Comparison of ENCODE assay signal across 8 cellular contexts in genomic region chr17:48544356-48545021, GRCh38. TPM values are rescaled to one million over a fixed set of nuclear protein-coding genes. Genes with fewer than 3 reads are reported as not detected.
A peak's percentile ranks its signal among the peaks of the same experiment; 100 is the strongest.
DNase-seq lines count a peak whose midpoint lies in the region; ATAC-seq and TF ChIP-seq lines count a peak whose summit lies in the region.

No MANE protein-coding gene starts in this region.

- H3K27ac ChIP-seq in skeletal muscle tissue (ENCODE audit: low read depth, low read length): peak overlapping the region; percentile 43
- H3K27ac ChIP-seq in caudate nucleus (ENCODE audit: low read depth, low read length): no peak overlapping the region
- no peak overlapping the region for H3K27ac ChIP-seq in RWPE1

- no peaks in the 10 kb centered on the region for H3K9me3 Mint-ChIP-seq in activated naive CD8-positive, alpha-beta T cell treated with anti-CD3 and anti-CD28 coated beads, Interleukin-2, amount 10 ng/mL, durations not matched to agents 7 days and 5 days

- POLR2A ChIA-PET in activated naive CD8-positive, alpha-beta T cell treated with anti-CD3 and anti-CD28 coated beads, Interleukin-2, amount 10 ng/mL, durations not matched to agents 7 days and 5 days (lab: Charles Lee): interaction anchor here (1.2 kb wide), 3 partner anchors 29 to 39 kb away, joined by 3 to 5 read pairs (median 3); no protein-coding TSS in a partner anchor
- POLR2A ChIA-PET in RWPE1 (lab: Yijun Ruan, JAX; ENCODE audit: low non-redundant PET): no interaction called here

- peaks cover 44% of the 10 kb centered on the region for H3K4me1 ChIP-seq in iPS-15b (ENCODE audit: control insufficient read depth, insufficient read depth, low read length)
- H3K4me1 ChIP-seq in skeletal muscle tissue (ENCODE audit: control insufficient read depth in 3 of 3, insufficient read depth in 3 of 3, low read length in 3 of 3): peaks cover 4 to 44% (median 5%) of the 10 kb centered on the region in 3 donors

- peak overlapping the region; percentile 97 for H3K27ac Mint-ChIP-seq in activated naive CD8-positive, alpha-beta T cell treated with anti-CD3 and anti-CD28 coated beads, Interleukin-2, amount 10 ng/mL, durations not matched to agents 7 days and 5 days

- H3K27me3 ChIP-seq in iPS-15b (ENCODE audit: control insufficient read depth, insufficient read depth, low read length) (peaks cover 95% of the 10 kb centered on the region), skeletal muscle tissue (ENCODE audit: control insufficient read depth in 3 of 3, insufficient read depth in 3 of 3, low read length in 3 of 3) (peaks cover 0 to 70% (median 55%) of the 10 kb centered on the region in 3 donors)

- DNase-seq in Daoy (ENCODE audit: low read depth) (peak; percentile 61), NCI-H2227 treated with DMSO at 0.1 percent for 48 hours (lab: John Stamatoyannopoulos, UW) (peak; percentile 67), caudate nucleus (lab: John Stamatoyannopoulos, UW) (no peak), RWPE1 (ENCODE audit: low spot score) (no peak)
- peak; percentile 63 for DNase-seq in activated naive CD8-positive, alpha-beta T cell treated with anti-CD3 and anti-CD28 coated beads, Interleukin-2, amount 10 ng/mL, durations not matched to agents 7 days and 5 days

- peaks cover 10% of the 10 kb centered on the region for H3K36me3 Mint-ChIP-seq in activated naive CD8-positive, alpha-beta T cell treated with anti-CD3 and anti-CD28 coated beads, Interleukin-2, amount 10 ng/mL, durations not matched to agents 7 days and 5 days

- H3K27me3 Mint-ChIP-seq in activated naive CD8-positive, alpha-beta T cell treated with anti-CD3 and anti-CD28 coated beads, Interleukin-2, amount 10 ng/mL, durations not matched to agents 7 days and 5 days: peaks cover 17% of the 10 kb centered on the region

- H3K4me1 Mint-ChIP-seq in activated naive CD8-positive, alpha-beta T cell treated with anti-CD3 and anti-CD28 coated beads, Interleukin-2, amount 10 ng/mL, durations not matched to agents 7 days and 5 days: peaks cover 51% of the 10 kb centered on the region

- H3K36me3 ChIP-seq in iPS-15b (ENCODE audit: control insufficient read depth, insufficient read depth, low read length): no peaks in the 10 kb centered on the region
- H3K36me3 ChIP-seq in skeletal muscle tissue (ENCODE audit: control insufficient read depth in 3 of 3, insufficient read depth in 3 of 3, low read length in 3 of 3): no peaks in the 10 kb centered on the region

- ATAC-seq in activated naive CD8-positive, alpha-beta T cell treated with anti-CD3 and anti-CD28 coated beads, Interleukin-2, amount 10 ng/mL, durations not matched to agents 7 days and 5 days (ENCODE audit: low read depth): no peak
- ATAC-seq in GM19452 (IDR thresholded peaks at IDR 0.05; ENCODE audit: unreplicated experiment): no peak

- H3K9ac ChIP-seq in iPS-15b (ENCODE audit: low read depth, low read length) (no peak overlapping the region), skeletal muscle tissue (ENCODE audit: low read depth in 1 of 3, low read length in 3 of 3) (peak overlapping the region in 2 of 3 donors; percentile 53 to 87)

- no peak for TF ChIP-seq CTCF in RWPE1 (conservative IDR thresholded peaks at IDR 0.05; ENCODE audit: low read depth)

- peak overlapping the region; percentile 42 for H3K4me3 ChIP-seq in iPS-15b (ENCODE audit: low read depth, low read length)
- peak overlapping the region; percentile 72 to 91 (median 75) for H3K4me3 ChIP-seq in skeletal muscle tissue (ENCODE audit: low read length in 3 of 3)

- CTCF ChIA-PET in RWPE1 (lab: Yijun Ruan, JAX): no interaction called here

- H3K4me3 Mint-ChIP-seq in activated naive CD8-positive, alpha-beta T cell treated with anti-CD3 and anti-CD28 coated beads, Interleukin-2, amount 10 ng/mL, durations not matched to agents 7 days and 5 days: peak overlapping the region; percentile 96

- H3K9me3 ChIP-seq in iPS-15b (ENCODE audit: control insufficient read depth, insufficient read depth, low read length): no peaks in the 10 kb centered on the region
- no peaks in the 10 kb centered on the region for H3K9me3 ChIP-seq in skeletal muscle tissue (ENCODE audit: control insufficient read depth in 3 of 3, low read length in 3 of 3)

RNA-seq across cellular contexts. Expression of gene HOXB2, which starts 0.4 kb away (rescaled TPM):
- 1.3 and 15.9 TPM in 2 replicates for total RNA-seq in Daoy (2014; rRNA removed; shearing (Covaris generic))
- 10 to 100 TPM; 19.5 to 20.0 TPM for total RNA-seq in activated naive CD8-positive, alpha-beta T cell treated with anti-CD3 and anti-CD28 coated beads, Interleukin-2, amount 10 ng/mL, durations not matched to agents 7 days and 5 days
- 3.1 TPM for total RNA-seq in skeletal muscle tissue

RNA-seq across cellular contexts. Expression of gene HOXB1, which starts 13.7 kb away (rescaled TPM):
- total RNA-seq in Daoy (2014; rRNA removed; shearing (Covaris generic)): not detected in 2 replicates
- total RNA-seq in activated naive CD8-positive, alpha-beta T cell treated with anti-CD3 and anti-CD28 coated beads, Interleukin-2, amount 10 ng/mL, durations not matched to agents 7 days and 5 days: not detected
- total RNA-seq in skeletal muscle tissue: not detected

RNA-seq across cellular contexts. Expression of gene HOXB4, which starts 33.7 kb away (rescaled TPM):
- total RNA-seq in Daoy (2014; rRNA removed; shearing (Covaris generic)): 0.68 and 2.5 TPM in 2 replicates
- total RNA-seq in activated naive CD8-positive, alpha-beta T cell treated with anti-CD3 and anti-CD28 coated beads, Interleukin-2, amount 10 ng/mL, durations not matched to agents 7 days and 5 days: 1 to 10 TPM; 5.3 to 6.4 TPM
- total RNA-seq in skeletal muscle tissue: 1.0 TPM

RNA-seq across cellular contexts. Expression of gene HOXB3, which starts 45.6 kb away (rescaled TPM):
- total RNA-seq in Daoy (2014; rRNA removed; shearing (Covaris generic)): 1.3 and 3.1 TPM in 2 replicates
- 10 to 100 TPM; 10.5 to 13.6 TPM for total RNA-seq in activated naive CD8-positive, alpha-beta T cell treated with anti-CD3 and anti-CD28 coated beads, Interleukin-2, amount 10 ng/mL, durations not matched to agents 7 days and 5 days
- 4.2 TPM for total RNA-seq in skeletal muscle tissue

RNA-seq across cellular contexts. Expression of gene HOXB5, which starts 49.1 kb away (rescaled TPM):
- total RNA-seq in Daoy (2014; rRNA removed; shearing (Covaris generic)): 0.06 TPM in 1 of 2 replicates, not detected in the other
- not detected for total RNA-seq in activated naive CD8-positive, alpha-beta T cell treated with anti-CD3 and anti-CD28 coated beads, Interleukin-2, amount 10 ng/mL, durations not matched to agents 7 days and 5 days
- not detected for total RNA-seq in skeletal muscle tissue

Comparison
In these comparisons a context has a peak if more than half of its experiments do, and no peak if none do; other contexts are left out.
1. DNase-seq: peak in Daoy (single experiment), NCI-H2227 treated with DMSO at 0.1 percent for 48 hours (single experiment) and activated naive CD8-positive, alpha-beta T cell treated with anti-CD3 and anti-CD28 coated beads, Interleukin-2, amount 10 ng/mL, durations not matched to agents 7 days and 5 days (single experiment); none in caudate nucleus (0 of 61) and RWPE1 (single experiment).